In genomic region chr17:83200231-83200699, GRCh38 we compare ENCODE assay signal across 8 cellular contexts.
A peak's percentile ranks its signal among the peaks of the same experiment; 100 is the strongest.
DNase-seq lines count a peak whose midpoint lies in the region; TF ChIP-seq lines count a peak whose summit lies in the region.

No MANE protein-coding gene starts in this region.

- H3K36me3 Mint-ChIP-seq in immature natural killer cell: no peaks in the 10 kb centered on the region

- no peaks in the 10 kb centered on the region for H3F3A ChIP-seq in Loucy (ENCODE audit: low read depth)

- H2AFZ ChIP-seq in Loucy (ENCODE audit: low read length): no peak overlapping the region

- no peaks in the 10 kb centered on the region for H3K9me3 ChIP-seq in Loucy (ENCODE audit: insufficient read depth, low read depth, low read length)

- peaks cover 15 to 28% (median 21%) of the 10 kb centered on the region in 3 donors for H3K27me3 Mint-ChIP-seq in immature natural killer cell (ENCODE audit: low read depth in 3 of 3)

- H3K4me1 Mint-ChIP-seq in immature natural killer cell: peaks cover 72 to 73% of the 10 kb centered on the region in 2 donors

- H3K9me3 Mint-ChIP-seq in immature natural killer cell: no peaks in the 10 kb centered on the region

- H3K79me2 ChIP-seq in Loucy (ENCODE audit: insufficient read depth, low read length): no peaks in the 10 kb centered on the region

- peak overlapping the region; percentile 85 to 97 (median 89) for H3K4me3 Mint-ChIP-seq in immature natural killer cell

- peak overlapping the region; percentile 2 for H3K9ac ChIP-seq in Loucy (ENCODE audit: low read depth, low read length, poor library complexity, severe bottlenecking)

- H4K20me1 ChIP-seq in Loucy (ENCODE audit: insufficient read depth, low read length, poor library complexity, severe bottlenecking): no peaks in the 10 kb centered on the region

- peak overlapping the region; percentile 63 for H3K4me2 ChIP-seq in Loucy (ENCODE audit: low read depth, low read length, poor library complexity, severe bottlenecking)

- no peak overlapping the region for H3K4me3 ChIP-seq in Loucy (ENCODE audit: low read length, poor library complexity, severe bottlenecking)

- peak overlapping the region; percentile 97 to 100 (median 99) for H3K27ac Mint-ChIP-seq in immature natural killer cell

- H3K36me3 ChIP-seq in Loucy (ENCODE audit: insufficient read depth, low read length): no peaks in the 10 kb centered on the region

- no peaks in the 10 kb centered on the region for H3K27me3 ChIP-seq in Loucy (ENCODE audit: insufficient read depth, low read length, poor library complexity, severe bottlenecking)

- peaks cover 32% of the 10 kb centered on the region for H3K4me1 ChIP-seq in Loucy (ENCODE audit: insufficient read depth, low read length, poor library complexity, severe bottlenecking)

- no peak for TF ChIP-seq CTCF in Loucy (conservative IDR thresholded peaks at IDR 0.05; ENCODE audit: low read length)

- DNase-seq in 8988T (peak; percentile 4), immature natural killer cell (peak; percentile 95 to 96 (median 96)), dedifferentiated amniotic fluid mesenchymal stem cell (ENCODE audit: extremely low spot score) (no peak), GM19238 (ENCODE audit: insufficient read length, low spot score) (no peak), globus pallidus (ENCODE audit: low spot score) (no peak)
- peak; percentile 60 for DNase-seq in activated T-cell treated with anti-CD3 and anti-CD28 coated beads, Interleukin-2, amount 50 U/mL, for 1 hour
- peak; percentile 55 for DNase-seq in stimulated activated CD8-positive, alpha-beta memory T cell treated with anti-CD3 and anti-CD28 coated beads, Interleukin-4, amount 100 ng/mL, for 24 hours (ENCODE audit: low read depth)

- no peaks in the 10 kb centered on the region for H3K9me2 ChIP-seq in Loucy (replicated peaks; ENCODE audit: low read depth, low read length)

Comparison
In these comparisons a context has a peak if more than half of its experiments do, and no peak if none do; other contexts are left out.
1. DNase-seq: peak in 8988T (single experiment), activated T-cell treated with anti-CD3 and anti-CD28 coated beads, Interleukin-2, amount 50 U/mL, for 1 hour (single experiment), immature natural killer cell (3 of 3) and stimulated activated CD8-positive, alpha-beta memory T cell treated with anti-CD3 and anti-CD28 coated beads, Interleukin-4, amount 100 ng/mL, for 24 hours (single experiment); none in dedifferentiated amniotic fluid mesenchymal stem cell (single experiment), GM19238 (single experiment) and globus pallidus (single experiment).